1 cellular context compared by ENCODE assay signal in genomic region chr20:19453781-19454310, GRCh38.
A peak's percentile ranks its signal among the peaks of the same experiment; 100 is the strongest.
TF ChIP-seq lines count a peak whose summit lies in the region.

No MANE protein-coding gene starts in this region.

TF ChIP-seq in H1, 55 proteins besides CTCF, POLR2A, EP300 and RAD21:
- TF ChIP-seq GTF2F1 (IDR thresholded peaks at IDR 0.05; ENCODE audit: borderline replicate concordance, low read depth, low read length) (no peak), MAFK (IDR thresholded peaks at IDR 0.05; ENCODE audit: low read depth, low read length) (peak; percentile 55; the same call in 1 of the 2 replicates)
